In the genomic region with DNA sequence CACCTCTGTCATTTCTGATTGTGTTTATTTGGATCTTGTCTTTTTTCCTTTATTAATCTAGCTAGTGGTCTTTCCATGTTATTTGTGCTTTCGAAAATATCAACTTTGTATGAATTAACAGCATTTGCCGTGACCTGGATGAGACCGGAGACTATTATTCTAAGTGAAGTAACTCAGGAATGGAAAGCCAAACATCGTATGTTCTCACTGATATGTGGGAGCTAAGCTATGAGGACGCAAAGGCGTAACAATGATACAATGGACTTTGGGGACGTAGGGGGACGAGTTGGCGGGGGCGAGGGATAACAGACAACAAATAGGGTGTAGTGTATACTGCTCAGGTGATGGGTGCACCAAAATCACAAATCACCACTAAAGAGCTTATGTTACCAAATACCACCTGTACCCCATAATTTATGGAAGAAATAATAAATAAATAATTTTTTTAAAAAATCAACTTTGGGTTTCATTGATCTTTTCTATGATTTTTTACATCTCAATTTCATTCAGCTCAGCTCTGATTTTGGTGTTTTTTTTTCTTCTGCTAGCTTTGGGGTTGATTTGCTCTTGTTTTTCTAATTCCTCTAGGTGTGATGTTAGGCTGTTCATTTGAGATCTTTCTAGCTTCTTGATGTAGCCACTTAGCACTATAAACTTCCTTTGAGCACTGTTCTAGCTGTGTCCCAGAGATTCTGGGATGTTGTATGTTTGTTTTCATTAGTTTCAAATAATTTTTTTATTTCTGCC, we compare ENCODE assay signal across 1 cellular context.
TF ChIP-seq lines count a peak whose summit lies in the region.
"Not testable (repeated sequence)": the region's sequence is repeated elsewhere in the genome, so short reads cannot be mapped to it uniquely, and the experiment has no call there.

No MANE protein-coding gene starts in this region.

TF ChIP-seq in K562, 482 proteins besides CTCF, POLR2A, EP300 and RAD21:
- TF ChIP-seq NRF1 (conservative IDR thresholded peaks at IDR 0.05 in 1 of 2, IDR thresholded peaks at IDR 0.05 in 1 of 2), result 0 out of 4 replicates have a peak, but pooled peaks of 1 of the 2 experiments have one; percentile 8
- TF ChIP-seq, protein P1, sequence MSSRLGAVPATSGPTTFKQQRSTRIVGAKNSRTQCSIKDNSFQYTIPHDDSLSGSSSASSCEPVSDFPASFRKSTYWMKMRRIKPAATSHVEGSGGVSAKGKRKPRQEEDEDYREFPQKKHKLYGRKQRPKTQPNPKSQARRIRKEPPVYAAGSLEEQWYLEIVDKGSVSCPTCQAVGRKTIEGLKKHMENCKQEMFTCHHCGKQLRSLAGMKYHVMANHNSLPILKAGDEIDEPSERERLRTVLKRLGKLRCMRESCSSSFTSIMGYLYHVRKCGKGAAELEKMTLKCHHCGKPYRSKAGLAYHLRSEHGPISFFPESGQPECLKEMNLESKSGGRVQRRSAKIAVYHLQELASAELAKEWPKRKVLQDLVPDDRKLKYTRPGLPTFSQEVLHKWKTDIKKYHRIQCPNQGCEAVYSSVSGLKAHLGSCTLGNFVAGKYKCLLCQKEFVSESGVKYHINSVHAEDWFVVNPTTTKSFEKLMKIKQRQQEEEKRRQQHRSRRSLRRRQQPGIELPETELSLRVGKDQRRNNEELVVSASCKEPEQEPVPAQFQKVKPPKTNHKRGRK (tag; IDR thresholded peaks at IDR 0.05), result peak; percentile 87
- TF ChIP-seq, protein P2, sequence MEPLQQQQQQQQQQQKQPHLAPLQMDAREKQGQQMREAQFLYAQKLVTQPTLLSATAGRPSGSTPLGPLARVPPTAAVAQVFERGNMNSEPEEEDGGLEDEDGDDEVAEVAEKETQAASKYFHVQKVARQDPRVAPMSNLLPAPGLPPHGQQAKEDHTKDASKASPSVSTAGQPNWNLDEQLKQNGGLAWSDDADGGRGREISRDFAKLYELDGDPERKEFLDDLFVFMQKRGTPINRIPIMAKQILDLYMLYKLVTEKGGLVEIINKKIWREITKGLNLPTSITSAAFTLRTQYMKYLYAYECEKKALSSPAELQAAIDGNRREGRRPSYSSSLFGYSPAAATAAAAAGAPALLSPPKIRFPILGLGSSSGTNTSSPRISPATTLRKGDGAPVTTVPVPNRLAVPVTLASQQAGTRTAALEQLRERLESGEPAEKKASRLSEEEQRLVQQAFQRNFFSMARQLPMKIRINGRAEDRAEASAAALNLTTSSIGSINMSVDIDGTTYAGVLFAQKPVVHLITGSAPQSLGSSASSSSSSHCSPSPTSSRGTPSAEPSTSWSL (CRISPR knock-in tag; IDR thresholded peaks at IDR 0.05; ENCODE audit: borderline replicate concordance), result 0 out of 2 replicates have a peak, but pooled peaks have one; percentile 11
- TF ChIP-seq, protein P3, sequence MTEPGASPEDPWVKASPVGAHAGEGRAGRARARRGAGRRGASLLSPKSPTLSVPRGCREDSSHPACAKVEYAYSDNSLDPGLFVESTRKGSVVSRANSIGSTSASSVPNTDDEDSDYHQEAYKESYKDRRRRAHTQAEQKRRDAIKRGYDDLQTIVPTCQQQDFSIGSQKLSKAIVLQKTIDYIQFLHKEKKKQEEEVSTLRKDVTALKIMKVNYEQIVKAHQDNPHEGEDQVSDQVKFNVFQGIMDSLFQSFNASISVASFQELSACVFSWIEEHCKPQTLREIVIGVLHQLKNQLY (CRISPR knock-in tag; conservative IDR thresholded peaks at IDR 0.05), result 0 out of 4 replicates have a peak, but pooled peaks of 1 of the 2 experiments have one; percentile 64
- 0 out of 2 replicates have a peak, but pooled peaks have one; percentile 28 for TF ChIP-seq ZFP1 (CRISPR knock-in tag; IDR thresholded peaks at IDR 0.05)
- 0 out of 2 replicates have a peak, but pooled peaks have one; percentile 27 for TF ChIP-seq MCM3 (IDR thresholded peaks at IDR 0.05)
- TF ChIP-seq ZNF408 (CRISPR knock-in tag; IDR thresholded peaks at IDR 0.05; ENCODE audit: low read depth), result 0 out of 2 replicates have a peak, but pooled peaks have one; percentile 23
- 0 out of 2 replicates have a peak, but pooled peaks have one; percentile 46 for TF ChIP-seq E2F3 (CRISPR knock-in tag; IDR thresholded peaks at IDR 0.05)
- TF ChIP-seq, protein P4, sequence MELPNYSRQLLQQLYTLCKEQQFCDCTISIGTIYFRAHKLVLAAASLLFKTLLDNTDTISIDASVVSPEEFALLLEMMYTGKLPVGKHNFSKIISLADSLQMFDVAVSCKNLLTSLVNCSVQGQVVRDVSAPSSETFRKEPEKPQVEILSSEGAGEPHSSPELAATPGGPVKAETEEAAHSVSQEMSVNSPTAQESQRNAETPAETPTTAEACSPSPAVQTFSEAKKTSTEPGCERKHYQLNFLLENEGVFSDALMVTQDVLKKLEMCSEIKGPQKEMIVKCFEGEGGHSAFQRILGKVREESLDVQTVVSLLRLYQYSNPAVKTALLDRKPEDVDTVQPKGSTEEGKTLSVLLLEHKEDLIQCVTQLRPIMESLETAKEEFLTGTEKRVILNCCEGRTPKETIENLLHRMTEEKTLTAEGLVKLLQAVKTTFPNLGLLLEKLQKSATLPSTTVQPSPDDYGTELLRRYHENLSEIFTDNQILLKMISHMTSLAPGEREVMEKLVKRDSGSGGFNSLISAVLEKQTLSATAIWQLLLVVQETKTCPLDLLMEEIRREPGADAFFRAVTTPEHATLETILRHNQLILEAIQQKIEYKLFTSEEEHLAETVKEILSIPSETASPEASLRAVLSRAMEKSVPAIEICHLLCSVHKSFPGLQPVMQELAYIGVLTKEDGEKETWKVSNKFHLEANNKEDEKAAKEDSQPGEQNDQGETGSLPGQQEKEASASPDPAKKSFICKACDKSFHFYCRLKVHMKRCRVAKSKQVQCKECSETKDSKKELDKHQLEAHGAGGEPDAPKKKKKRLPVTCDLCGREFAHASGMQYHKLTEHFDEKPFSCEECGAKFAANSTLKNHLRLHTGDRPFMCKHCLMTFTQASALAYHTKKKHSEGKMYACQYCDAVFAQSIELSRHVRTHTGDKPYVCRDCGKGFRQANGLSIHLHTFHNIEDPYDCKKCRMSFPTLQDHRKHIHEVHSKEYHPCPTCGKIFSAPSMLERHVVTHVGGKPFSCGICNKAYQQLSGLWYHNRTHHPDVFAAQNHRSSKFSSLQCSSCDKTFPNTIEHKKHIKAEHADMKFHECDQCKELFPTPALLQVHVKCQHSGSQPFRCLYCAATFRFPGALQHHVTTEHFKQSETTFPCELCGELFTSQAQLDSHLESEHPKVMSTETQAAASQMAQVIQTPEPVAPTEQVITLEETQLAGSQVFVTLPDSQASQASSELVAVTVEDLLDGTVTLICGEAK (IDR thresholded peaks at IDR 0.05), result peak; percentile 15; the same call in 1 of the 2 replicates
- TF ChIP-seq, protein P4 (CRISPR knock-in tag; IDR thresholded peaks at IDR 0.05), result not testable (repeated sequence)
- TF ChIP-seq ZNF707 (CRISPR knock-in tag; conservative IDR thresholded peaks at IDR 0.05), result 0 out of 2 replicates have a peak, but pooled peaks have one; percentile 43
- TF ChIP-seq MYBL2 (IDR thresholded peaks at IDR 0.05; ENCODE audit: low read depth), result 0 out of 2 replicates have a peak, but pooled peaks have one; percentile 28
- not testable (repeated sequence) for TF ChIP-seq MYBL2 (CRISPR knock-in tag; IDR thresholded peaks at IDR 0.05; ENCODE audit: borderline replicate concordance); NR4A1 (tag; IDR thresholded peaks at IDR 0.05)
- TF ChIP-seq, protein P5, sequence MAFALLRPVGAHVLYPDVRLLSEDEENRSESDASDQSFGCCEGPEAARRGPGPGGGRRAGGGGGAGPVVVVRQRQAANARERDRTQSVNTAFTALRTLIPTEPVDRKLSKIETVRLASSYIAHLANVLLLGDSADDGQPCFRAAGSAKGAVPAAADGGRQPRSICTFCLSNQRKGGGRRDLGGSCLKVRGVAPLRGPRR (CRISPR knock-in tag; IDR thresholded peaks at IDR 0.05), result 0 out of 2 replicates have a peak, but pooled peaks have one; percentile 43
- 0 out of 2 replicates have a peak, but pooled peaks have one; percentile 71 for TF ChIP-seq NR4A1 (CRISPR knock-in tag; IDR thresholded peaks at IDR 0.05)
